3 cellular contexts compared by ENCODE assay signal in genomic region chr19:36652958-36653357, GRCh38.
TF ChIP-seq lines count a peak whose summit lies in the region.

No MANE protein-coding gene starts in this region.

TF ChIP-seq in liver, 16 proteins besides CTCF, POLR2A, EP300 and RAD21:
- TF ChIP-seq HNF4A (conservative IDR thresholded peaks at IDR 0.05) (no peak), HNF4G (IDR thresholded peaks at IDR 0.05) (no peak), REST (IDR thresholded peaks at IDR 0.05) (no peak), EGR1 (IDR thresholded peaks at IDR 0.05; ENCODE audit: low read depth in 2 of 2) (no peak)
TF ChIP-seq in liver: peak in this region for 0.

TF ChIP-seq in HepG2, 621 proteins besides CTCF, POLR2A, EP300 and RAD21 (continues in another document):
- TF ChIP-seq ZNF781 (CRISPR knock-in tag; IDR thresholded peaks at IDR 0.05; ENCODE audit: borderline replicate concordance, not compliant biosample characterization) (no peak), BHLHE40 (IDR thresholded peaks at IDR 0.05; ENCODE audit: low read length) (no peak), BRCA1 (CRISPR knock-in tag; IDR thresholded peaks at IDR 0.05) (no peak), ZNF367 (CRISPR knock-in tag; IDR thresholded peaks at IDR 0.05; ENCODE audit: borderline replicate concordance) (no peak), KAT8 (CRISPR knock-in tag; IDR thresholded peaks at IDR 0.05) (no peak), ZNF136 (CRISPR knock-in tag; IDR thresholded peaks at IDR 0.05; ENCODE audit: low read depth) (no peak), ZBTB37 (CRISPR knock-in tag; IDR thresholded peaks at IDR 0.05) (no peak), ZNF589 (CRISPR knock-in tag; conservative IDR thresholded peaks at IDR 0.05) (no peak), ATF1 (CRISPR knock-in tag; IDR thresholded peaks at IDR 0.05) (no peak), TAF15 (IDR thresholded peaks at IDR 0.05; ENCODE audit: low read depth, low read length, poor library complexity, severe bottlenecking) (no peak), ZNF687 (CRISPR knock-in tag; IDR thresholded peaks at IDR 0.05) (no peak), ZNF883 (CRISPR knock-in tag; IDR thresholded peaks at IDR 0.05; ENCODE audit: not compliant biosample characterization) (no peak), AFF4 (CRISPR knock-in tag; IDR thresholded peaks at IDR 0.05) (no peak)

TF ChIP-seq in SK-N-SH treated with all-trans-retinoic acid at 6 μM for 48 hours, 23 proteins besides CTCF, POLR2A, EP300 and RAD21:
- TF ChIP-seq ZNF8 (CRISPR knock-in tag; IDR thresholded peaks at IDR 0.05): no peak
TF ChIP-seq in SK-N-SH treated with all-trans-retinoic acid at 6 μM for 48 hours: peak in this region for 0.
